ENCODE assay signal across 2 cellular contexts in genomic region chr16:67200491-67200890, GRCh38.
TF ChIP-seq lines count a peak whose summit lies in the region.

No MANE protein-coding gene starts in this region.

TF ChIP-seq in HCT116, 20 proteins besides CTCF, POLR2A, EP300 and RAD21:
- TF ChIP-seq SIN3A (IDR thresholded peaks at IDR 0.05; ENCODE audit: low read depth) (no peak), SP1 (IDR thresholded peaks at IDR 0.05; ENCODE audit: low read depth) (no peak), FOSL1 (IDR thresholded peaks at IDR 0.05; ENCODE audit: low read depth) (no peak), JUND (IDR thresholded peaks at IDR 0.05) (no peak), REST (IDR thresholded peaks at IDR 0.05; ENCODE audit: low read depth) (no peak)
- TF ChIP-seq, protein P1, sequence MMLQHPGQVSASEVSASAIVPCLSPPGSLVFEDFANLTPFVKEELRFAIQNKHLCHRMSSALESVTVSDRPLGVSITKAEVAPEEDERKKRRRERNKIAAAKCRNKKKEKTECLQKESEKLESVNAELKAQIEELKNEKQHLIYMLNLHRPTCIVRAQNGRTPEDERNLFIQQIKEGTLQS (IDR thresholded peaks at IDR 0.05): no peak

TF ChIP-seq in K562, 482 proteins besides CTCF, POLR2A, EP300 and RAD21:
- TF ChIP-seq MEF2D (tag; conservative IDR thresholded peaks at IDR 0.05; ENCODE audit: low read depth) (no peak), RBM39 (optimal IDR thresholded peaks at IDR 0.05; ENCODE audit: low read depth, low read length) (no peak), ATF7 (IDR thresholded peaks at IDR 0.05) (no peak), CCNT2 (IDR thresholded peaks at IDR 0.05; ENCODE audit: borderline replicate concordance, extremely low read depth, insufficient read length, low read depth, low read length) (no peak), RBFOX2 (IDR thresholded peaks at IDR 0.05; ENCODE audit: low read depth, low read length) (peak; percentile 32; the same call in 1 of the 2 replicates), ELF2 (CRISPR knock-in tag; IDR thresholded peaks at IDR 0.05) (no peak), SMAD4 (CRISPR knock-in tag; conservative IDR thresholded peaks at IDR 0.05) (no peak), ASH1L (IDR thresholded peaks at IDR 0.05; ENCODE audit: borderline replicate concordance, low read depth, partially characterized antibody) (no peak), CHCHD3 (CRISPR knock-in tag; IDR thresholded peaks at IDR 0.05) (no peak), ZEB2 (IDR thresholded peaks at IDR 0.05) (no peak), NCOR1 (IDR thresholded peaks at IDR 0.05) (no peak), TFAP4 (CRISPR knock-in tag; IDR thresholded peaks at IDR 0.05; ENCODE audit: borderline replicate concordance) (0 out of 2 replicates have a peak, but pooled peaks have one; percentile 11), POLR2G (IDR thresholded peaks at IDR 0.05; ENCODE audit: low read depth, low read length) (peak; percentile 58; the same call in 1 of the 2 replicates), NFE2 (IDR thresholded peaks at IDR 0.05; ENCODE audit: low read depth) (no peak), TRIM28 (IDR thresholded peaks at IDR 0.05) (no peak)
- TF ChIP-seq, protein P2, sequence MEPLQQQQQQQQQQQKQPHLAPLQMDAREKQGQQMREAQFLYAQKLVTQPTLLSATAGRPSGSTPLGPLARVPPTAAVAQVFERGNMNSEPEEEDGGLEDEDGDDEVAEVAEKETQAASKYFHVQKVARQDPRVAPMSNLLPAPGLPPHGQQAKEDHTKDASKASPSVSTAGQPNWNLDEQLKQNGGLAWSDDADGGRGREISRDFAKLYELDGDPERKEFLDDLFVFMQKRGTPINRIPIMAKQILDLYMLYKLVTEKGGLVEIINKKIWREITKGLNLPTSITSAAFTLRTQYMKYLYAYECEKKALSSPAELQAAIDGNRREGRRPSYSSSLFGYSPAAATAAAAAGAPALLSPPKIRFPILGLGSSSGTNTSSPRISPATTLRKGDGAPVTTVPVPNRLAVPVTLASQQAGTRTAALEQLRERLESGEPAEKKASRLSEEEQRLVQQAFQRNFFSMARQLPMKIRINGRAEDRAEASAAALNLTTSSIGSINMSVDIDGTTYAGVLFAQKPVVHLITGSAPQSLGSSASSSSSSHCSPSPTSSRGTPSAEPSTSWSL (CRISPR knock-in tag; IDR thresholded peaks at IDR 0.05; ENCODE audit: borderline replicate concordance): no peak
- TF ChIP-seq, protein P3, sequence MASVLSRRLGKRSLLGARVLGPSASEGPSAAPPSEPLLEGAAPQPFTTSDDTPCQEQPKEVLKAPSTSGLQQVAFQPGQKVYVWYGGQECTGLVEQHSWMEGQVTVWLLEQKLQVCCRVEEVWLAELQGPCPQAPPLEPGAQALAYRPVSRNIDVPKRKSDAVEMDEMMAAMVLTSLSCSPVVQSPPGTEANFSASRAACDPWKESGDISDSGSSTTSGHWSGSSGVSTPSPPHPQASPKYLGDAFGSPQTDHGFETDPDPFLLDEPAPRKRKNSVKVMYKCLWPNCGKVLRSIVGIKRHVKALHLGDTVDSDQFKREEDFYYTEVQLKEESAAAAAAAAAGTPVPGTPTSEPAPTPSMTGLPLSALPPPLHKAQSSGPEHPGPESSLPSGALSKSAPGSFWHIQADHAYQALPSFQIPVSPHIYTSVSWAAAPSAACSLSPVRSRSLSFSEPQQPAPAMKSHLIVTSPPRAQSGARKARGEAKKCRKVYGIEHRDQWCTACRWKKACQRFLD (CRISPR knock-in tag; IDR thresholded peaks at IDR 0.05): no peak
TF ChIP-seq in K562: peak in this region for 3.
